ENCODE assay signal across 10 cellular contexts in the genomic region with DNA sequence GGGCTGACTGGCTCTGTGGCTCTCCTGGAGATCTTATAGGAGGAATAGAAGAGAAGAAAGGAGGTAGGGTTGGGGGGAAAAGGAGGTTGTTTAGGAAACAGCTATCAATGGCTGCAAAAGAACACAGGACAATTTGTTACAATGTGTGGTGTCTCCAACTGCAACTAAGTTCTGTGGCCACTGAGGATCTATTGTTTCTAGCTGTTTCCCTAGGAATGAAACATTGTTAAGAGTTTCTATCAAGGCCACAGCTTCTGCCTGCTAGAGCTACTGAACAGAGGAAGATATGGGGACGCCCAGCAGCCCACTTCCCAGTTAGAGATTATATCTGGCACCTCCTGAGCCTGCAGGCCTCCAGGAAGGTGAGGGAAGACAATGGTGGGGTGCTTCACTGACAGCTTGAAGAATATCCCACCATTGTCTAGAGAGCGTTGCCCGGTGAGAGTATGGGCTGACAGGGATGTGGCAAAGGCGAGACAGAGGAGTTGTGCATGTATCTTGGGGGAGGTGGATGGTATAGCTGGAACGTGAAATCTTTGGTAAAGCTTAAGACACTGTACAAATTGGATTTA. TPM values are rescaled to one million over a fixed set of nuclear protein-coding genes. Genes with fewer than 3 reads are reported as not detected.
DNase-seq lines count a peak whose midpoint lies in the region; ATAC-seq and TF ChIP-seq lines count a peak whose summit lies in the region.
"Had no signal": no experiment of that assay in that cellular context is flagged by ENCODE, and none has a peak within 500 bp of the region (broad histone marks: within the 10 kb centered on the region; RNA-seq: fewer than 3 reads in every experiment).

No MANE protein-coding gene starts in this region.

- peaks cover 85% of the 10 kb centered on the region for H3K36me3 Mint-ChIP-seq in activated CD4-positive, alpha-beta T cell treated with anti-CD3 and anti-CD28 coated beads, Interleukin-2, amount 10 ng/mL, durations not matched to agents 24 days and 14 days (ENCODE audit: low read depth)
- peaks cover 73% of the 10 kb centered on the region for H3K36me3 Mint-ChIP-seq in activated T-helper 1 cell treated with anti-CD3 and anti-CD28 coated beads, Interleukin-12 subunit alpha, Interleukin-12 subunit beta, Interleukin-2, Interleukin-4 antibody, amounts not matched to agents 30 ng/mL and 10 ng/mL and 1 ng/mL, durations not matched to agents 14 hours and 24 hours and 36 hours (ENCODE audit: low read depth)

- no peaks in the 10 kb centered on the region for H3K27me3 Mint-ChIP-seq in activated CD4-positive, alpha-beta T cell treated with anti-CD3 and anti-CD28 coated beads, Interleukin-2, amount 10 ng/mL, durations not matched to agents 24 days and 14 days
- no peaks in the 10 kb centered on the region for H3K27me3 Mint-ChIP-seq in activated T-helper 1 cell treated with anti-CD3 and anti-CD28 coated beads, Interleukin-12 subunit alpha, Interleukin-12 subunit beta, Interleukin-2, Interleukin-4 antibody, amounts not matched to agents 30 ng/mL and 10 ng/mL and 1 ng/mL, durations not matched to agents 14 hours and 24 hours and 36 hours (ENCODE audit: insufficient read depth)
- H3K27me3 Mint-ChIP-seq in stimulated activated naive CD8-positive, alpha-beta T cell treated with anti-CD3 and anti-CD28 coated beads, Interleukin-15, amount 100 ng/mL, for 72 hours, result no peaks in the 10 kb centered on the region

- H3K27ac Mint-ChIP-seq in activated CD4-positive, alpha-beta T cell treated with anti-CD3 and anti-CD28 coated beads, Interleukin-2, amount 10 ng/mL, durations not matched to agents 24 days and 14 days, result peak overlapping the region; percentile 61
- H3K27ac Mint-ChIP-seq in activated T-helper 1 cell treated with anti-CD3 and anti-CD28 coated beads, Interleukin-12 subunit alpha, Interleukin-12 subunit beta, Interleukin-2, Interleukin-4 antibody, amounts not matched to agents 30 ng/mL and 10 ng/mL and 1 ng/mL, durations not matched to agents 14 hours and 24 hours and 36 hours, result peak overlapping the region; percentile 69
- peak overlapping the region in 1 of 2 donors; percentile 28 for H3K27ac Mint-ChIP-seq in stimulated activated naive CD8-positive, alpha-beta T cell treated with anti-CD3 and anti-CD28 coated beads, Interleukin-15, amount 100 ng/mL, for 72 hours

- intact Hi-C loops in activated CD4-positive, alpha-beta T cell treated with anti-CD3 and anti-CD28 coated beads, Interleukin-2, amount 10 ng/mL, durations not matched to agents 24 days and 14 days (cut with micrococcal nuclease), result no loop called here
- intact Hi-C loops in activated T-helper 1 cell treated with anti-CD3 and anti-CD28 coated beads, Interleukin-12 subunit alpha, Interleukin-12 subunit beta, Interleukin-2, Interleukin-4 antibody, amounts not matched to agents 30 ng/mL and 10 ng/mL and 1 ng/mL, durations not matched to agents 14 hours and 24 hours and 36 hours (cut with micrococcal nuclease), result no loop called here

- TF ChIP-seq CTCF in fibroblast of villous mesenchyme (IDR thresholded peaks at IDR 0.05; ENCODE audit: insufficient read depth, low read depth, low read length) (no peak), GM10248 (IDR thresholded peaks at IDR 0.05; ENCODE audit: control extremely low read depth, extremely low read depth, low read depth, missing control alignments) (no peak)

- peaks cover 64% of the 10 kb centered on the region for H3K4me1 Mint-ChIP-seq in activated CD4-positive, alpha-beta T cell treated with anti-CD3 and anti-CD28 coated beads, Interleukin-2, amount 10 ng/mL, durations not matched to agents 24 days and 14 days
- peaks cover 80% of the 10 kb centered on the region for H3K4me1 Mint-ChIP-seq in activated T-helper 1 cell treated with anti-CD3 and anti-CD28 coated beads, Interleukin-12 subunit alpha, Interleukin-12 subunit beta, Interleukin-2, Interleukin-4 antibody, amounts not matched to agents 30 ng/mL and 10 ng/mL and 1 ng/mL, durations not matched to agents 14 hours and 24 hours and 36 hours (ENCODE audit: low read depth)
- peaks cover 76% of the 10 kb centered on the region for H3K4me1 Mint-ChIP-seq in stimulated activated naive CD8-positive, alpha-beta T cell treated with anti-CD3 and anti-CD28 coated beads, Interleukin-15, amount 100 ng/mL, for 72 hours

- POLR2A ChIA-PET in GM10248 (lab: Yijun Ruan, JAX), result interaction anchor here (1.1 kb wide), 1 partner anchor 22 kb away, joined by 3 read pairs; no protein-coding TSS in a partner anchor

- H3K9me3 Mint-ChIP-seq in activated CD4-positive, alpha-beta T cell treated with anti-CD3 and anti-CD28 coated beads, Interleukin-2, amount 10 ng/mL, durations not matched to agents 24 days and 14 days, result no peaks in the 10 kb centered on the region
- H3K9me3 Mint-ChIP-seq in activated T-helper 1 cell treated with anti-CD3 and anti-CD28 coated beads, Interleukin-12 subunit alpha, Interleukin-12 subunit beta, Interleukin-2, Interleukin-4 antibody, amounts not matched to agents 30 ng/mL and 10 ng/mL and 1 ng/mL, durations not matched to agents 14 hours and 24 hours and 36 hours, result no peaks in the 10 kb centered on the region
- H3K9me3 Mint-ChIP-seq in stimulated activated naive CD8-positive, alpha-beta T cell treated with anti-CD3 and anti-CD28 coated beads, Interleukin-15, amount 100 ng/mL, for 72 hours, result no peaks in the 10 kb centered on the region

- ATAC-seq in stimulated activated naive CD8-positive, alpha-beta T cell treated with anti-CD3 and anti-CD28 coated beads, Interleukin-15, amount 100 ng/mL, for 72 hours, result no peak
- ATAC-seq in GM19455 (IDR thresholded peaks at IDR 0.05; ENCODE audit: unreplicated experiment) (no peak), HG03521 (IDR thresholded peaks at IDR 0.05; ENCODE audit: unreplicated experiment) (no peak)

- no peak for DNase-seq in activated CD4-positive, alpha-beta T cell treated with anti-CD3 and anti-CD28 coated beads, Interleukin-2, amount 10 ng/mL, durations not matched to agents 24 days and 14 days
- DNase-seq in activated CD4-positive, alpha-beta T cell treated with anti-CD3 and anti-CD28 coated beads for 48 hours, result no peak
- no peak for DNase-seq in activated T-helper 1 cell treated with anti-CD3 and anti-CD28 coated beads, Interleukin-12 subunit alpha, Interleukin-12 subunit beta, Interleukin-2, Interleukin-4 antibody, amounts not matched to agents 30 ng/mL and 10 ng/mL and 1 ng/mL, durations not matched to agents 14 hours and 24 hours and 36 hours (ENCODE audit: low spot score)
- DNase-seq in fibroblast of villous mesenchyme (ENCODE audit: low read depth), result no peak
- DNase-seq in stimulated activated naive CD8-positive, alpha-beta T cell treated with anti-CD3 and anti-CD28 coated beads, Interleukin-15, amount 100 ng/mL, for 72 hours, result no peak
- DNase-seq in GM10248 (ENCODE audit: extremely low spot score), result no peak
- DNase-seq: NCI-H524, T1000 had no signal

- peak overlapping the region; percentile 97 for H3K4me3 Mint-ChIP-seq in activated CD4-positive, alpha-beta T cell treated with anti-CD3 and anti-CD28 coated beads, Interleukin-2, amount 10 ng/mL, durations not matched to agents 24 days and 14 days
- H3K4me3 Mint-ChIP-seq in activated T-helper 1 cell treated with anti-CD3 and anti-CD28 coated beads, Interleukin-12 subunit alpha, Interleukin-12 subunit beta, Interleukin-2, Interleukin-4 antibody, amounts not matched to agents 30 ng/mL and 10 ng/mL and 1 ng/mL, durations not matched to agents 14 hours and 24 hours and 36 hours, result peak overlapping the region; percentile 100
- peak overlapping the region; percentile 3 to 92 for H3K4me3 Mint-ChIP-seq in stimulated activated naive CD8-positive, alpha-beta T cell treated with anti-CD3 and anti-CD28 coated beads, Interleukin-15, amount 100 ng/mL, for 72 hours

- H3K4me3 ChIP-seq in fibroblast of villous mesenchyme (ENCODE audit: low read depth, low read length), result peak overlapping the region; percentile 96

- CTCF ChIA-PET in GM10248 (lab: Yijun Ruan, JAX), result interaction anchor here (0.7 to 6.9 kb wide), 9 partner anchors 8 to 532 kb away, joined by 3 to 55 read pairs (median 3); no protein-coding TSS in a partner anchor

RNA-seq across cellular contexts. Expression of a gene that starts 4.0 kb away (rescaled TPM):
- total RNA-seq in activated CD4-positive, alpha-beta T cell treated with anti-CD3 and anti-CD28 coated beads, Interleukin-2, amount 10 ng/mL, durations not matched to agents 24 days and 14 days, result 252 and 256 TPM in 2 replicates
- total RNA-seq in activated T-helper 1 cell treated with anti-CD3 and anti-CD28 coated beads, Interleukin-12 subunit alpha, Interleukin-12 subunit beta, Interleukin-2, Interleukin-4 antibody, amounts not matched to agents 30 ng/mL and 10 ng/mL and 1 ng/mL, durations not matched to agents 14 hours and 24 hours and 36 hours, result 194 TPM in 2 replicates
- 819 and 937 TPM in 2 replicates for total RNA-seq in fibroblast of villous mesenchyme

RNA-seq across cellular contexts. Expression of a gene that starts 21.0 kb away (rescaled TPM):
- 0.17 TPM in 1 of 2 replicates, not detected in the other for total RNA-seq in activated CD4-positive, alpha-beta T cell treated with anti-CD3 and anti-CD28 coated beads, Interleukin-2, amount 10 ng/mL, durations not matched to agents 24 days and 14 days
- total RNA-seq in activated T-helper 1 cell treated with anti-CD3 and anti-CD28 coated beads, Interleukin-12 subunit alpha, Interleukin-12 subunit beta, Interleukin-2, Interleukin-4 antibody, amounts not matched to agents 30 ng/mL and 10 ng/mL and 1 ng/mL, durations not matched to agents 14 hours and 24 hours and 36 hours, result not detected in 2 replicates
- not detected in 2 replicates for total RNA-seq in fibroblast of villous mesenchyme

Comparison
In these comparisons a context has a peak if more than half of its experiments do, and no peak if none do; other contexts are left out.
1. H3K4me3 Mint-ChIP-seq: peak in every context shown above with its lines; median percentile 100 in activated T-helper 1 cell treated with anti-CD3 and anti-CD28 coated beads, Interleukin-12 subunit alpha, Interleukin-12 subunit beta, Interleukin-2, Interleukin-4 antibody, amounts not matched to agents 30 ng/mL and 10 ng/mL and 1 ng/mL, durations not matched to agents 14 hours and 24 hours and 36 hours; 97 in activated CD4-positive, alpha-beta T cell treated with anti-CD3 and anti-CD28 coated beads, Interleukin-2, amount 10 ng/mL, durations not matched to agents 24 days and 14 days; 48 in stimulated activated naive CD8-positive, alpha-beta T cell treated with anti-CD3 and anti-CD28 coated beads, Interleukin-15, amount 100 ng/mL, for 72 hours.